Comparison of ENCODE assay signal across 11 cellular contexts in the genomic region with DNA sequence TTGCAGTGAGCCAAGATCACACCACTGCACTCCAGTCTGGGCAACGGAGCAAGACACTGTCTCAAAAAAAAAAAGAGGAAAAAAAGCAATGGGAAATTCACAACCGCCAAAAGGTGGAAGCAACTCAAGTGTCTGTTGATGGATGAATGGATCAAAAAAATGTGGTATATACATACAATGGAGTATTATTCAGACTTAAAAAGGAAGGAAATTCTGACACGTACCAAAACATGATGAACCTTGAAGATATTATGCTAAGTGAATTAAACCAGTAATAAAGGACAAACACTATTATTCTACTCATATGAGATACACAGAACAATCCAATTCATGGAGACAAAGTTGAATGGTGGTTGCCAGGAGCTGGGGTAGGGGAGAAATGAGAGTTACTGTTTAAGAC.
"Had no signal": no experiment of that assay in that cellular context is flagged by ENCODE, and none has a peak within 500 bp of the region (broad histone marks: within the 10 kb centered on the region; RNA-seq: fewer than 3 reads in every experiment).

No MANE protein-coding gene starts in this region.

- H3K9me3 ChIP-seq: HAP-1 had no signal

- H3K27ac ChIP-seq: GM23248 had no signal

- H3K27ac Mint-ChIP-seq: GM23338, H9, HFFc6 had no signal

- H3K4me2 ChIP-seq: GM23338 had no signal

- DNase-seq: GM23248, GOT3, H7, H9, HCEC 1CT, HFFc6 had no signal

- H3K4me3 Mint-ChIP-seq: GM23338, H9, HFFc6 had no signal

- H2AFZ ChIP-seq: GM23248, GM23338 had no signal

- H3K9ac ChIP-seq: GM23248 had no signal

- ATAC-seq: GM23338, HCT116 had no signal

- H3K4me3 ChIP-seq: GM23248, GM23338, HAP-1 had no signal

- H3K9me3 Mint-ChIP-seq: GM23338, H9, HFFc6 had no signal

- H3K36me3 ChIP-seq: HAP-1 had no signal

- FAIRE-seq: H1, H54 had no signal
